1 cellular context compared by ENCODE assay signal in genomic region chr18:50313031-50313607, GRCh38.
TF ChIP-seq lines count a peak whose summit lies in the region.

No MANE protein-coding gene starts in this region.

TF ChIP-seq in GM12878, 131 proteins besides CTCF, POLR2A, EP300 and RAD21 (continued from another document):
- TF ChIP-seq PRDM15 (CRISPR knock-in tag; IDR thresholded peaks at IDR 0.05) (peak; percentile 82; the same call in 1 of the 2 replicates), WRNIP1 (IDR thresholded peaks at IDR 0.05; ENCODE audit: borderline replicate concordance, low read depth, low read length) (no peak), NFIC (IDR thresholded peaks at IDR 0.05; ENCODE audit: low read depth, low read length) (peak; percentile 84), PKNOX1 (IDR thresholded peaks at IDR 0.05) (peak; percentile 94), GATAD2B (conservative IDR thresholded peaks at IDR 0.05; ENCODE audit: low read depth) (peak; percentile 88), CBX5 (IDR thresholded peaks at IDR 0.05; ENCODE audit: low read depth) (peak; percentile 37; the same call in 1 of the 2 replicates), RELB (IDR thresholded peaks at IDR 0.05; ENCODE audit: low read depth) (peak; percentile 69; the same call in 1 of the 2 replicates), STAT3 (IDR thresholded peaks at IDR 0.05; ENCODE audit: low read depth, low read length) (0 out of 2 replicates have a peak, but pooled peaks have one; percentile 37), KDM1A (IDR thresholded peaks at IDR 0.05; ENCODE audit: borderline replicate concordance) (no peak), MTA2 (IDR thresholded peaks at IDR 0.05; ENCODE audit: low read depth) (0 out of 2 replicates have a peak, but pooled peaks have one; percentile 50), TCF3 (IDR thresholded peaks at IDR 0.05; ENCODE audit: borderline replicate concordance, insufficient read depth, low read depth, low read length) (no peak), MYC (IDR thresholded peaks at IDR 0.05; ENCODE audit: insufficient read depth, insufficient read length, insufficient replicate concordance, low read length, severe bottlenecking) (no peak), RAD51 (IDR thresholded peaks at IDR 0.05) (peak; percentile 9; the same call in 1 of the 2 replicates), ATF7 (IDR thresholded peaks at IDR 0.05; ENCODE audit: low read depth) (peak; percentile 100), ZBTB4 (CRISPR knock-in tag; IDR thresholded peaks at IDR 0.05) (peak; percentile 77; the same call in 1 of the 2 replicates), HDAC6 (IDR thresholded peaks at IDR 0.05; ENCODE audit: unreplicated experiment) (no peak), RUNX3 (IDR thresholded peaks at IDR 0.05; ENCODE audit: low read length) (peak; percentile 33; the same call in 1 of the 2 replicates), BHLHE40 (IDR thresholded peaks at IDR 0.05; ENCODE audit: borderline replicate concordance in 1 of 2, low read depth in 2 of 2, low read length in 1 of 2) (peak in 1 of 2 experiments; percentile 25; a peak in 1 of 4 replicates), DPF2 (IDR thresholded peaks at IDR 0.05) (peak; percentile 95), CREB1 (IDR thresholded peaks at IDR 0.05; ENCODE audit: low read depth) (0 out of 2 replicates have a peak, but pooled peaks have one; percentile 58)
